Comparison of ENCODE assay signal across 26 cellular contexts in the genomic region with DNA sequence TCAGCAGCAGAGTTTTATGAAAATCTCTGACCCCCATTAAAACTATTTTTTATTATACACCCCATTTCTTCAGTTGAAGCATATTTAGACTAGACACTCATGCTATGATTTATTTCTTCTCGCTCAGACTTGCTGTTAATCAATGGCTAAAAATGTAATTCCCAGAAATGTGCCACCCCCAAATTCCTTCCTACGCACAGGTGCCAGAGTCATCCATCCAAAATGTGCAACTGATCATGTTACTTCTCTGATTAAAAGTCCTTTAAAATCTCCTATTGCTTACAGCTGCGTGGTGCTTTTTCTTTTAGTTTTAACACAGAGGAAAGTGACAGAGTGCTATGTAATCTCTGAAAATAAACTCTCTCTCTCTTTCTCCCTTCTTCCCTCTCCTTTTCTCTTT.
"Had no signal": no experiment of that assay in that cellular context is flagged by ENCODE, and none has a peak within 500 bp of the region (broad histone marks: within the 10 kb centered on the region; RNA-seq: fewer than 3 reads in every experiment).

No MANE protein-coding gene starts in this region.

- H3K4me3 Mint-ChIP-seq: naive thymus-derived CD8-positive, alpha-beta T cell; nephron; neural crest cell; stimulated activated effector memory CD8-positive, alpha-beta T cell treated with anti-CD3 and anti-CD28 coated beads, Interleukin-12 subunit alpha, Interleukin-12 subunit beta, amount 100 ng/mL, for 72 hours; stimulated activated naive CD8-positive, alpha-beta T cell treated with anti-CD3 and anti-CD28 coated beads, Interleukin-15, Interleukin-2, amounts not matched to agents 100 ng/mL and 50 ng/mL, for 24 hours had no signal

- H3K27me3 ChIP-seq: left lung, ovary, spleen, suprapubic skin, transverse colon, upper lobe of left lung, vagina had no signal

- H3K4me1 Mint-ChIP-seq: naive thymus-derived CD8-positive, alpha-beta T cell; neural crest cell; stimulated activated effector memory CD8-positive, alpha-beta T cell treated with anti-CD3 and anti-CD28 coated beads, Interleukin-12 subunit alpha, Interleukin-12 subunit beta, amount 100 ng/mL, for 72 hours had no signal

- H3K4me3 ChIP-seq: left lung, lower lobe of right lung, mucosa of descending colon, ovary, spleen, suprapubic skin, transverse colon, upper lobe of left lung, vagina had no signal

- H3K9me3 ChIP-seq: lower lobe of right lung, mucosa of descending colon, ovary, suprapubic skin, transverse colon, upper lobe of left lung, vagina had no signal

- H3K27ac ChIP-seq: left lung, lower lobe of right lung, ovary, spleen, suprapubic skin, transverse colon, upper lobe of left lung, vagina had no signal

- ATAC-seq: left colon; left lung; lower lobe of right lung; mucosa of descending colon; naive thymus-derived CD8-positive, alpha-beta T cell; right cardiac atrium; sciatic nerve; stimulated activated effector memory CD8-positive, alpha-beta T cell treated with anti-CD3 and anti-CD28 coated beads, Interleukin-12 subunit alpha, Interleukin-12 subunit beta, amount 100 ng/mL, for 72 hours had no signal

- H3K36me3 ChIP-seq: left lung, lower lobe of right lung, ovary, spleen, suprapubic skin, transverse colon, upper lobe of left lung, vagina had no signal

- H3K4me1 ChIP-seq: left lung, lower lobe of right lung, spleen, suprapubic skin, transverse colon, upper lobe of left lung, vagina had no signal

- H3K9me3 Mint-ChIP-seq: nephron, neural crest cell had no signal

- H3K27ac Mint-ChIP-seq: naive thymus-derived CD8-positive, alpha-beta T cell; progenitor cell of endocrine pancreas; stimulated activated effector memory CD8-positive, alpha-beta T cell treated with anti-CD3 and anti-CD28 coated beads, Interleukin-12 subunit alpha, Interleukin-12 subunit beta, amount 100 ng/mL, for 72 hours; stimulated activated naive CD8-positive, alpha-beta T cell treated with anti-CD3 and anti-CD28 coated beads, Interleukin-15, Interleukin-2, amounts not matched to agents 100 ng/mL and 50 ng/mL, for 24 hours had no signal

- H3K36me3 Mint-ChIP-seq: naive thymus-derived CD8-positive, alpha-beta T cell; stimulated activated effector memory CD8-positive, alpha-beta T cell treated with anti-CD3 and anti-CD28 coated beads, Interleukin-12 subunit alpha, Interleukin-12 subunit beta, amount 100 ng/mL, for 72 hours had no signal

- DNase-seq: hippocampal formation; kidney; left colon; left lung; lower lobe of right lung; mesendoderm; midbrain; mucosa of descending colon; naive thymus-derived CD8-positive, alpha-beta T cell; ovary; retina; right cardiac atrium; small intestine; spleen; stimulated activated CD4-positive, alpha-beta T cell treated with anti-CD3 and anti-CD28 coated beads, Interleukin-4, amount 100 ng/mL, for 24 hours; stimulated activated naive CD4-positive, alpha-beta T cell; transverse colon; upper lobe of left lung had no signal

- H3K27me3 Mint-ChIP-seq: naive thymus-derived CD8-positive, alpha-beta T cell; progenitor cell of endocrine pancreas; stimulated activated naive CD8-positive, alpha-beta T cell treated with anti-CD3 and anti-CD28 coated beads, Interleukin-15, Interleukin-2, amounts not matched to agents 100 ng/mL and 50 ng/mL, for 24 hours had no signal
